22 cellular contexts compared by ENCODE assay signal in the genomic region with DNA sequence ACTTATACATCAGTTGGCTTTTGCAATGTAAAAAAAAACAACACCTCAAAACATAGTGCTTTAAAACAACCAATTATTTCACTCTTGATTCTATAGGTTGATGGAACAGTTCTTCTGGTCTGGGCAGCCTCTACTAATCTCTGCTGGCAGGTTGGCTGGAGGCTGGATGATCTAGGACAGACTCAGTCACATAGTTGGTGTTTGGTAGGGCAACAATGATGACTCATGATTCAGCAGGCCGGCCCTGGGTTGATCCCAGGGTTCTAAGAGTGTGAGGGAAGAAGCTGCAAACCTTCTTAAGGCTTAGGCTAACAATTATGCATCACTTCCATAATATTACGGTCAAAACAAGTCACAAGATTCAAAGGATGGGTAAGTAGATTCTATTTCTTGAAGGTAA.
DNase-seq lines count a peak whose midpoint lies in the region; ATAC-seq and FAIRE-seq lines count a peak whose summit lies in the region.
"Had no signal": no experiment of that assay in that cellular context is flagged by ENCODE, and none has a peak within 500 bp of the region (broad histone marks: within the 10 kb centered on the region; RNA-seq: fewer than 3 reads in every experiment).

No MANE protein-coding gene starts in this region.

- peak; percentile 7 for DNase-seq in GM04503 (ENCODE audit: low read depth)
- DNase-seq in RKO (ENCODE audit: low spot score), result peak; percentile 22
- peak; percentile 4 for DNase-seq in urothelium cell line (ENCODE audit: low spot score)
- no peak for DNase-seq in kidney glomerular epithelial cell (lab: John Stamatoyannopoulos, UW)
- DNase-seq: activated CD8-positive, alpha-beta T cell treated with anti-CD3 and anti-CD28 coated beads, Interleukin-2, amount 10 ng/mL, durations not matched to agents 7 days and 5 days; activated naive CD4-positive, alpha-beta T cell treated with anti-CD3 and anti-CD28 coated beads for 36 hours; activated T-cell treated with anti-CD3 and anti-CD28 coated beads, Interleukin-2, amount 50 U/mL, for 24 hours; C1 segment of cervical spinal cord; effector memory CD8-positive, alpha-beta T cell; GDM1; heart right ventricle; KBM-7; NCI-H1092; NCI-H1930; NCI-H345; stimulated activated CD4-positive, alpha-beta T cell treated with anti-CD3 and anti-CD28 coated beads, Interleukin-4, amount 100 ng/mL, for 4 hours; stomach; transverse colon had no signal

- peak; percentile 82 for ATAC-seq in esophagus mucosa
- no peak for ATAC-seq in HG02678 (IDR thresholded peaks at IDR 0.05; ENCODE audit: unreplicated experiment)
- ATAC-seq in HG03139 (IDR thresholded peaks at IDR 0.05; ENCODE audit: unreplicated experiment), result no peak
- ATAC-seq: activated CD4-positive, CD25-positive, alpha-beta regulatory T cell treated with anti-CD3 and anti-CD28 coated beads, Interleukin-2, amount 50 U/mL, for 24 hours; activated CD8-positive, alpha-beta T cell treated with anti-CD3 and anti-CD28 coated beads, Interleukin-2, amount 10 ng/mL, durations not matched to agents 7 days and 5 days; effector memory CD8-positive, alpha-beta T cell; heart right ventricle had no signal

- FAIRE-seq in urothelium cell line (lab: Jason Lieb, UNC), result no peak
